Comparison of ENCODE assay signal across 8 cellular contexts in the genomic region with DNA sequence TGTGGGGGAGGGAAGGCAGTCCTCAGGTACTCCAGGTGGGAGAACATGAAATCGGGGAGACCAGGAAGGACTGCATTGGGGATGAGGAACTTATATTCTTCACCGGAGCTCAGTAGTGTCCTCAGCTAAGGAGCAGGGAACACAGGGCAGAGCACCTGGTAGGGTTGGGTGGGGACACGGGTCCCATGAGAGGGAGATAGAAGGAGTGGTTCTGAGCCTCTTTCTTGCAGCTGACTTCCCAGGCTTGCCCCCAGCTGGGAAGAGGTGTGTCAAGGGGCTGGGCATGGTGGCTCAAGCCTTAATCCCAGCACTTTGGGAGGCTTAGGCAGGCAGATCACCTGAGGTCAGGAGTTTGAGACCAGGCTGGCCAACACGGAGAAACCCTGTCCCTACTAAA. TPM values are rescaled to one million over a fixed set of nuclear protein-coding genes. Genes with fewer than 3 reads are reported as not detected.
DNase-seq lines count a peak whose midpoint lies in the region; ATAC-seq and TF ChIP-seq lines count a peak whose summit lies in the region.

No MANE protein-coding gene starts in this region.

- BruUV-seq in Calu3 (replicated peaks; lab: Mats Ljungman, UMichigan), result TSS peak; percentile 34

- DNase-seq in Calu3, result no peak
- DNase-seq in Peyer's patch, result peak in 1 of 3 donors; percentile 43
- no peak for DNase-seq in epithelial cell of prostate (ENCODE audit: low read depth, low spot score)
- DNase-seq in osteocyte (ENCODE audit: extremely low spot score, unreplicated experiment), result no peak
- no peak for DNase-seq in hepatic stellate cell (ENCODE audit: low spot score)
- no peak for DNase-seq in stimulated activated CD4-positive, alpha-beta T cell treated with anti-CD3 and anti-CD28 coated beads, Interleukin-1b, Interleukin-23, amount 100 ng/mL, for 48 hours

- H3K27ac ChIP-seq in Peyer's patch (peak overlapping the region; percentile 85 to 90 (median 88)), epithelial cell of prostate (peak overlapping the region; percentile 95)

- TF ChIP-seq POLR2A in Peyer's patch (IDR thresholded peaks at IDR 0.05), result no peak

- H3K4me1 Mint-ChIP-seq in Calu3 (ENCODE audit: low read depth, unreplicated experiment) (peaks cover 62% of the 10 kb centered on the region), osteocyte (ENCODE audit: unreplicated experiment) (peaks cover 69% of the 10 kb centered on the region)

- H3K36me3 ChIP-seq in Peyer's patch, result no peaks in the 10 kb centered on the region

- ATAC-seq in GM18907 (IDR thresholded peaks at IDR 0.05; ENCODE audit: unreplicated experiment), result no peak
- ATAC-seq in HG02973 (IDR thresholded peaks at IDR 0.05; ENCODE audit: unreplicated experiment), result no peak

- H3K27me3 Mint-ChIP-seq in Calu3 (ENCODE audit: unreplicated experiment), result peaks cover 30% of the 10 kb centered on the region
- H3K27me3 Mint-ChIP-seq in osteocyte (ENCODE audit: unreplicated experiment), result no peaks in the 10 kb centered on the region

- intact Hi-C loops in Calu3 (cut with micrococcal nuclease; ENCODE audit: unreplicated experiment), result no loop called here

- peaks cover 0 to 5% of the 10 kb centered on the region in 2 donors for H3K27me3 ChIP-seq in Peyer's patch

- H3K9me3 Mint-ChIP-seq in Calu3 (ENCODE audit: low read depth, unreplicated experiment) (no peaks in the 10 kb centered on the region), osteocyte (ENCODE audit: unreplicated experiment) (no peaks in the 10 kb centered on the region)

- peak overlapping the region in 1 of 4 donors; percentile 72 for H3K4me3 ChIP-seq in Peyer's patch

- H3K36me3 Mint-ChIP-seq in Calu3 (ENCODE audit: insufficient read depth, unreplicated experiment) (peaks cover 47% of the 10 kb centered on the region), osteocyte (ENCODE audit: unreplicated experiment) (no peaks in the 10 kb centered on the region)

- H3K27ac Mint-ChIP-seq in Calu3 (ENCODE audit: unreplicated experiment), result peak overlapping the region; percentile 20
- H3K27ac Mint-ChIP-seq in osteocyte (ENCODE audit: unreplicated experiment), result peak overlapping the region; percentile 95

- CTCF ChIA-PET in Calu3 (lab: Charles Lee), result interaction anchor here (1.4 kb wide), 1 partner anchor 32 kb away, joined by 3 read pairs; no protein-coding TSS in a partner anchor

- H3K4me3 Mint-ChIP-seq in Calu3 (ENCODE audit: low read depth, unreplicated experiment) (peak overlapping the region; percentile 9), osteocyte (ENCODE audit: unreplicated experiment) (peak overlapping the region; percentile 85)

- TF ChIP-seq CTCF in Calu3 (IDR thresholded peaks at IDR 0.05; ENCODE audit: unreplicated experiment) (no peak), Peyer's patch (IDR thresholded peaks at IDR 0.05) (no peak), osteocyte (IDR thresholded peaks at IDR 0.05) (no peak)

- H3K4me1 ChIP-seq in Peyer's patch, result peaks cover 10 to 76% (median 40%) of the 10 kb centered on the region in 4 donors

- H3K9me3 ChIP-seq in Peyer's patch, result no peaks in the 10 kb centered on the region

RNA-seq across cellular contexts. Expression of gene FHOD1, which starts 2.1 kb away (rescaled TPM):
- total RNA-seq in Calu3 (2022) (37.2 and 37.9 TPM in 2 replicates), Peyer's patch (10 to 100 TPM; 13.3 to 64.4 (median 38.8) TPM), osteocyte (60.0 and 71.7 TPM in 2 replicates)

RNA-seq across cellular contexts. Expression of gene SLC9A5, which starts 3.6 kb away (rescaled TPM):
- total RNA-seq in Calu3 (2022) (2.4 and 4.4 TPM in 2 replicates), Peyer's patch (1 to 10 TPM; 1.2 to 2.2 (median 1.8) TPM), osteocyte (4.2 and 4.4 TPM in 2 replicates)

RNA-seq across cellular contexts. Expression of gene TMEM208, which starts 18.3 kb away (rescaled TPM):
- total RNA-seq in Calu3 (2022) (53.5 and 69.2 TPM in 2 replicates), Peyer's patch (10 to 100 TPM; 23.9 to 40.3 (median 33.3) TPM), osteocyte (41.0 and 44.5 TPM in 2 replicates)

RNA-seq across cellular contexts. Expression of gene PLEKHG4, which starts 34.1 kb away (rescaled TPM):
- total RNA-seq in Calu3 (2022) (5.5 and 9.2 TPM in 2 replicates), Peyer's patch (10 to 100 TPM; 12.3 to 16.5 (median 14.0) TPM), osteocyte (10.1 and 11.4 TPM in 2 replicates)

RNA-seq across cellular contexts. Expression of gene ELMO3, which starts 46.3 kb away (rescaled TPM):
- total RNA-seq in Calu3 (2022), result 31.9 and 43.2 TPM in 2 replicates
- total RNA-seq in Peyer's patch, result 100 to 1,000 TPM in 1 of 4 donors, 10 to 100 TPM in 3; 25.6 to 119 (median 82.2) TPM
- 1.7 and 2.1 TPM in 2 replicates for total RNA-seq in osteocyte
